ENCODE assay signal across 8 cellular contexts in genomic region chr10:32446701-32447406, GRCh38. TPM values are rescaled to one million over a fixed set of nuclear protein-coding genes. Genes with fewer than 3 reads are reported as not detected.
DNase-seq lines count a peak whose midpoint lies in the region; ATAC-seq lines count a peak whose summit lies in the region.

No MANE protein-coding gene starts in this region.

- no peaks in the 10 kb centered on the region for H3K9me3 Mint-ChIP-seq in activated naive CD8-positive, alpha-beta T cell treated with anti-CD3 and anti-CD28 coated beads, Interleukin-2, amount 50 U/mL, for 24 hours

- no peaks in the 10 kb centered on the region for H3K27me3 Mint-ChIP-seq in activated naive CD8-positive, alpha-beta T cell treated with anti-CD3 and anti-CD28 coated beads, Interleukin-2, amount 50 U/mL, for 24 hours

- DNase-seq in NOMO-1 treated with DMSO at 0.1 percent for 48 hours (lab: John Stamatoyannopoulos, UW; ENCODE audit: unreplicated experiment), result peak; percentile 34
- no peak for DNase-seq in NOMO-1 treated with dmso at 0.1 percent for 144 hours (lab: John Stamatoyannopoulos, UW; ENCODE audit: unreplicated experiment)
- DNase-seq in M059J (ENCODE audit: low read depth), result peak; percentile 19
- DNase-seq in activated naive CD8-positive, alpha-beta T cell treated with anti-CD3 and anti-CD28 coated beads, Interleukin-2, amount 50 U/mL, for 24 hours, result no peak
- DNase-seq in left ventricle myocardium superior, result no peak
- peak; percentile 20 for DNase-seq in renal cortical epithelial cell (ENCODE audit: low read depth)
- DNase-seq in NCI-H510A (lab: John Stamatoyannopoulos, UW), result no peak

- intact Hi-C loops in left ventricle myocardium superior (cut with micrococcal nuclease), result no loop called here

- peak overlapping the region; percentile 98 for H3K4me3 Mint-ChIP-seq in activated naive CD8-positive, alpha-beta T cell treated with anti-CD3 and anti-CD28 coated beads, Interleukin-2, amount 50 U/mL, for 24 hours

- peak overlapping the region; percentile 98 for H3K27ac Mint-ChIP-seq in activated naive CD8-positive, alpha-beta T cell treated with anti-CD3 and anti-CD28 coated beads, Interleukin-2, amount 50 U/mL, for 24 hours

- H3K4me1 Mint-ChIP-seq in activated naive CD8-positive, alpha-beta T cell treated with anti-CD3 and anti-CD28 coated beads, Interleukin-2, amount 50 U/mL, for 24 hours, result peaks cover 15% of the 10 kb centered on the region

- no peak for ATAC-seq in activated naive CD8-positive, alpha-beta T cell treated with anti-CD3 and anti-CD28 coated beads, Interleukin-2, amount 50 U/mL, for 24 hours
- peak; percentile 65 for ATAC-seq in left ventricle myocardium superior
- ATAC-seq in HG02840 (IDR thresholded peaks at IDR 0.05; ENCODE audit: low FRiP score, unreplicated experiment), result no peak

- H3K36me3 Mint-ChIP-seq in activated naive CD8-positive, alpha-beta T cell treated with anti-CD3 and anti-CD28 coated beads, Interleukin-2, amount 50 U/mL, for 24 hours (ENCODE audit: low read depth), result peaks cover 14% of the 10 kb centered on the region

RNA-seq across cellular contexts. Expression of gene CCDC7, which starts 0.9 kb away (rescaled TPM):
- 1.1 and 1.8 TPM in 2 replicates for total RNA-seq in M059J (2014; rRNA removed; shearing (Covaris generic))
- total RNA-seq in left ventricle myocardium superior (16.7 TPM), renal cortical epithelial cell (3.5 and 14.5 TPM in 2 replicates)

Comparison
In these comparisons a context has a peak if more than half of its experiments do, and no peak if none do; other contexts are left out.
1. DNase-seq: peak in NOMO-1 treated with DMSO at 0.1 percent for 48 hours (single experiment), M059J (single experiment) and renal cortical epithelial cell (single experiment); none in NOMO-1 treated with dmso at 0.1 percent for 144 hours (single experiment), activated naive CD8-positive, alpha-beta T cell treated with anti-CD3 and anti-CD28 coated beads, Interleukin-2, amount 50 U/mL, for 24 hours (single experiment), left ventricle myocardium superior (single experiment) and NCI-H510A (single experiment).